ENCODE assay signal across 1 cellular context in genomic region chr11:13462928-13463778, GRCh38.
A peak's percentile ranks its signal among the peaks of the same experiment; 100 is the strongest.
TF ChIP-seq lines count a peak whose summit lies in the region.

BTBD10 (minus strand) TSS chr11:13463222; CDS start chr11:13445124, 18,098 bp downstream.

TF ChIP-seq in HEK293, 187 proteins besides CTCF, POLR2A, EP300 and RAD21 (continued from another document):
- no peak for TF ChIP-seq ZNF26 (tag by site-specific recombination; IDR thresholded peaks at IDR 0.05)
- no peak for TF ChIP-seq ZNF423 (tag by site-specific recombination; IDR thresholded peaks at IDR 0.05)
- no peak for TF ChIP-seq ZNF704 (tag by site-specific recombination; IDR thresholded peaks at IDR 0.05)
- TF ChIP-seq ZNF280C (tag by site-specific recombination; IDR thresholded peaks at IDR 0.05): no peak
- no peak for TF ChIP-seq ZNF837 (tag by site-specific recombination; IDR thresholded peaks at IDR 0.05)
- TF ChIP-seq ZNF10 (tag by site-specific recombination; IDR thresholded peaks at IDR 0.05): peak; percentile 73; the same call in 1 of the 2 replicates
- no peak for TF ChIP-seq ZNF398 (tag by site-specific recombination; IDR thresholded peaks at IDR 0.05)
- no peak for TF ChIP-seq ZNF266 (tag by site-specific recombination; IDR thresholded peaks at IDR 0.05; ENCODE audit: low read depth)
- peak; percentile 86 for TF ChIP-seq ZNF335 (tag by site-specific recombination; conservative IDR thresholded peaks at IDR 0.05)
- no peak for TF ChIP-seq ZNF426 (tag by site-specific recombination; IDR thresholded peaks at IDR 0.05)
- TF ChIP-seq ZSCAN5A (tag by site-specific recombination; IDR thresholded peaks at IDR 0.05): no peak
- TF ChIP-seq ZNF513 (tag by site-specific recombination; IDR thresholded peaks at IDR 0.05): no peak
- TF ChIP-seq ZNF239 (tag by site-specific recombination; IDR thresholded peaks at IDR 0.05): no peak
- TF ChIP-seq ZNF529 (tag by site-specific recombination; IDR thresholded peaks at IDR 0.05; ENCODE audit: insufficient replicate concordance): no peak
- TF ChIP-seq ZNF530 (tag by site-specific recombination; IDR thresholded peaks at IDR 0.05; ENCODE audit: low read depth): no peak
- TF ChIP-seq ZNF654 (tag by site-specific recombination; IDR thresholded peaks at IDR 0.05; ENCODE audit: low read depth): no peak
- no peak for TF ChIP-seq SALL2 (tag by site-specific recombination; IDR thresholded peaks at IDR 0.05; ENCODE audit: borderline replicate concordance)
- no peak for TF ChIP-seq GLI2 (tag by site-specific recombination; IDR thresholded peaks at IDR 0.05; ENCODE audit: borderline replicate concordance, low read depth)
- TF ChIP-seq KLF1 (tag by site-specific recombination; IDR thresholded peaks at IDR 0.05): peak; percentile 77
- TF ChIP-seq TCF7L2 (IDR thresholded peaks at IDR 0.05; ENCODE audit: borderline replicate concordance, low read depth, low read length): no peak
- TF ChIP-seq SCRT2 (tag by site-specific recombination; IDR thresholded peaks at IDR 0.05): no peak
TF ChIP-seq in HEK293: peak in this region for 32.
